ENCODE assay signal across 1 cellular context in the genomic region with DNA sequence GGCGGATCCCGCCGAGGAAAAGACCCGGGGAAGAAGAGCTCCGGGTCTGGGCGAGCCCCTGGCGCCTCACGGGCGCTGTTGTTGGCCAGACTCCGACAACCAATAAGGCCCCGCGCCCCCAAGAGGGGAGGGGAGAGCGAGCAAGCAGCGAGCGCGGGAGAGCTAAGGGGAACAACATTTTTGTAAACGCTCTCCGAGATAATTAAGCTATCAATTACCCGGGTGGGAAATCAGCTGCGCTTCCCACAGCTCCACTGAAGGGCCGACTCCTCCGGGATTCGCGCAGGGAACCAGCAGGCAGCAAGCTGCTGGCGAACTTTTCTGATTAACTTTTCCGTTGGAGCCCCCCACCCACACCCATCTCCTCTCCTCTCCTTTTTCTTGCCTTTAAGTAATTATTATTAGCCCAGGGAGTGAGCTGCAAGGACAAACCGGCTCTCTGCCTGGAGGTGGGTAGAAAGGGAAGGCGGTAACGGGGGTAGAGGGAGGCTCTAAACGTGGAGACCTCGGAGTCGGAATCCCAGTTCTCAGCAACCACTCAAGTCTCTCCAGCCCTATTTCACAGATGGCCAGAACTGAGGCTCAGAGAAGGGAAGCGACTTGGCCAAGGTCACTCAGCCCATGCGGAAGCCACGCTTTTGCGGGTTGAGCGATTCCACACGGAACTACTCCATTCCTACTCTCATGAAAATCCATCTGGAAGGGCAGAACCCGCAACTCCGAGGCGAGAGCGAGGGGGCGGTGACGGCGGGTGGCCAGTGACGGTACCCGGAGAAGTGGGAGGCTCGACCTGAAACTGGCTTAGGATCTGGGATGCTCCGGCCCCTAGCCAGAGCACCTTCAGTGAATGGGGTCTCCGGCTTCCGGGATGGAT.
TF ChIP-seq lines count a peak whose summit lies in the region.

No MANE protein-coding gene starts in this region.

TF ChIP-seq in H1, 55 proteins besides CTCF, POLR2A, EP300 and RAD21:
- no peak for TF ChIP-seq GTF2F1 (IDR thresholded peaks at IDR 0.05; ENCODE audit: borderline replicate concordance, low read depth, low read length)
- TF ChIP-seq TAF1 (IDR thresholded peaks at IDR 0.05; ENCODE audit: low read depth, low read length) = 0 out of 2 replicates have a peak, but pooled peaks have one; percentile 8
- TF ChIP-seq KDM1A (IDR thresholded peaks at IDR 0.05; ENCODE audit: borderline replicate concordance, low read length) = peak; percentile 79; the same call in 1 of the 2 replicates
- no peak for TF ChIP-seq KDM4A (IDR thresholded peaks at IDR 0.05; ENCODE audit: low read depth, low read length, severe bottlenecking)
- TF ChIP-seq EZH2 (IDR thresholded peaks at IDR 0.05; ENCODE audit: low read depth, low read length, severe bottlenecking) = peak; percentile 44
- TF ChIP-seq SUZ12 (IDR thresholded peaks at IDR 0.05; ENCODE audit: low read length) = peak; percentile 64; the same call in 1 of the 2 replicates
TF ChIP-seq in H1: peak in this region for 4.
